ENCODE assay signal across 8 cellular contexts in the genomic region with DNA sequence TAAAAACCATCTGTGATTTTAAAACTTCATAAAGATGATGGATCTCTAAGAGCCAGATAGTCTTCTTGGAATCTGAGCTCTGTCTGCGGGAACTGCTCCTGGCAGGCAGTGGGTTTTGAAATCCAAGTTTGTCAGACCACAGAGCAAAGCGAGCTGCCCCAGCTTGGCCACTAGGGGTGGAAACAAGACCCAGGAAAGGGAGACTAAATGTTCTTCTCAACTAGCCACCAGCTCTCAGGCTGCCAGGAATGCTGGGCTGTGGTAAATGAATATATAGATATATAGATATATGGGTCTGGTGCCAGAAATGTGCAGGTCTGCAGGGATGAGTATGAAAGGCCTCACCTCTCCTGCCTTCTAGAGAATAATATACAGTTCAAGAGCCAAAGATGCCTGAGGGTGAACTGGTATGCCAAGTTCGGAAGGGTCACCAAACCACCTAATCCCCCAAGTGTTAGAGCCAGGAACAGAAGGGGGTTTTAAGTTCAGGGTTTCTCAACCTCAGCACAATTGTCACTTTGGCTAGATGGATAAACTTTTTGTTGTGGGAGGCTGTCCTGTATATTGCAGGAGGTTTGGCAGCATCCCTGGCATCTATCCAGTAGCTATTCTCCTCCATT.
DNase-seq lines count a peak whose midpoint lies in the region; ATAC-seq and TF ChIP-seq lines count a peak whose summit lies in the region.
"Had no signal": no experiment of that assay in that cellular context is flagged by ENCODE, and none has a peak within 500 bp of the region (broad histone marks: within the 10 kb centered on the region; RNA-seq: fewer than 3 reads in every experiment).

No MANE protein-coding gene starts in this region.

- no peak overlapping the region for H2BK15ac ChIP-seq in H9 (ENCODE audit: low read depth, low read length)

- H3K9me3 ChIP-seq in H9 (ENCODE audit: control insufficient read depth, low read depth, low read length) (no peaks in the 10 kb centered on the region), testis (no peaks in the 10 kb centered on the region)

- H3K4me1 ChIP-seq in H9 (ENCODE audit: insufficient read depth, low read length) (no peaks in the 10 kb centered on the region), testis (no peaks in the 10 kb centered on the region)

- no peak for TF ChIP-seq POLR2A in testis (IDR thresholded peaks at IDR 0.05)

- H3K27me3 ChIP-seq in H9 (ENCODE audit: insufficient read depth, low read length) (no peaks in the 10 kb centered on the region), testis (no peaks in the 10 kb centered on the region)

- H3K9me3 Mint-ChIP-seq in H9: no peaks in the 10 kb centered on the region
- H3K9me3 Mint-ChIP-seq: stimulated activated naive CD8-positive, alpha-beta T cell treated with anti-CD3 and anti-CD28 coated beads, Interleukin-15, Interleukin-2, amounts not matched to agents 100 ng/mL and 50 ng/mL, for 24 hours had no signal

- peak; percentile 65 for ATAC-seq in left ventricle myocardium superior
- ATAC-seq in HG03159 (IDR thresholded peaks at IDR 0.05; ENCODE audit: unreplicated experiment): no peak

- H4K20me1 ChIP-seq in H9 (ENCODE audit: control insufficient read depth, insufficient read depth, insufficient read length): no peaks in the 10 kb centered on the region

- no peak overlapping the region for H2BK120ac ChIP-seq in H9 (ENCODE audit: low read depth, low read length, poor library complexity, severe bottlenecking)

- H3K79me2 ChIP-seq in H9 (ENCODE audit: insufficient read depth, low read length): no peaks in the 10 kb centered on the region

- H2BK12ac ChIP-seq in H9 (ENCODE audit: insufficient read length, low read depth, low read length): no peak overlapping the region

- no peak overlapping the region for H3K4me2 ChIP-seq in H9 (ENCODE audit: insufficient read depth, insufficient read length, low read length)

- intact Hi-C loops in left ventricle myocardium superior (cut with micrococcal nuclease) (no loop called here), testis (cut with DNase I; ENCODE audit: low total_unique reads) (no loop called here)

- TF ChIP-seq CTCF in H9 (conservative IDR thresholded peaks at IDR 0.05): peak; percentile 77
- peak in 1 of 3 experiments; percentile 37 for TF ChIP-seq CTCF in testis (IDR thresholded peaks at IDR 0.05)

- no peak overlapping the region for H2BK20ac ChIP-seq in H9 (ENCODE audit: low read depth, low read length, poor library complexity, severe bottlenecking)

- H4K5ac ChIP-seq in H9 (ENCODE audit: insufficient read length, low read depth, low read length): no peak overlapping the region

- H3K4me1 Mint-ChIP-seq in H9: peaks cover 26% of the 10 kb centered on the region in 2 experiments

- H3K56ac ChIP-seq in H9 (ENCODE audit: insufficient read length, low read depth, low read length): no peak overlapping the region

- H3K27ac Mint-ChIP-seq in H9: no peak overlapping the region
- H3K27ac Mint-ChIP-seq: stimulated activated naive CD8-positive, alpha-beta T cell treated with anti-CD3 and anti-CD28 coated beads, Interleukin-15, Interleukin-2, amounts not matched to agents 100 ng/mL and 50 ng/mL, for 24 hours had no signal

- H4K8ac ChIP-seq in H9 (replicated peaks; ENCODE audit: insufficient read length, low read depth, low read length): no peak overlapping the region

- no peak overlapping the region for H3K23ac ChIP-seq in H9 (ENCODE audit: insufficient read length, low read depth, low read length)

- no peak overlapping the region for H2AFZ ChIP-seq in H9 (ENCODE audit: low read length)

- WGBS in H9 (ENCODE audit: extremely low coverage, insufficient read length, low lambda C conversion rate): no CpG with 5 or more reads among the region's 3 CpGs
- 68 to 87% methylated on average over 3 of the region's 3 CpGs for WGBS in testis, 2 donors

- no peak overlapping the region for H3K14ac ChIP-seq in H9 (ENCODE audit: insufficient read depth, low read length)

- DNase-seq in H9 (peak; percentile 69), SKM-1 (lab: John Stamatoyannopoulos, UW; ENCODE audit: unreplicated experiment) (peak; percentile 33), left ventricle myocardium superior (no peak), testis (peak; percentile 21), NCI-H1105 treated with DMSO at 0.1 percent for 48 hours (lab: John Stamatoyannopoulos, UW) (no peak)
- no peak for DNase-seq in stimulated activated naive CD4-positive, alpha-beta T cell (lab: John Stamatoyannopoulos, UW)

- H3K4ac ChIP-seq in H9 (ENCODE audit: low read depth, low read length): no peak overlapping the region

- no peaks in the 10 kb centered on the region for H3K36me3 ChIP-seq in testis (ENCODE audit: low read depth, missing control alignments)

- H3T11ph ChIP-seq in H9 (ENCODE audit: low read length): no peak overlapping the region

- no peak overlapping the region for H3K9ac ChIP-seq in H9 (ENCODE audit: extremely low read depth, insufficient read length, low read length)

- H3K27me3 Mint-ChIP-seq in H9 (ENCODE audit: low read depth): no peaks in the 10 kb centered on the region; the same call in 1 of the 2 replicates

- no peak overlapping the region for H2BK5ac ChIP-seq in H9 (ENCODE audit: insufficient read length, low read length)

- no peaks in the 10 kb centered on the region for H3K36me3 Mint-ChIP-seq in H9 (ENCODE audit: insufficient read depth in 1 of 3, low read depth in 3 of 3)

- H3K4me3 ChIP-seq in testis: no peak overlapping the region

- no peak overlapping the region for H2AK5ac ChIP-seq in H9 (ENCODE audit: insufficient read length, low read length)

- H3K27ac ChIP-seq in H9 (ENCODE audit: insufficient read length, low read depth, low read length): no peak overlapping the region
- H3K27ac ChIP-seq in testis: no peak overlapping the region

- H3K4me3 Mint-ChIP-seq in H9: no peak overlapping the region
- H3K4me3 Mint-ChIP-seq: stimulated activated naive CD8-positive, alpha-beta T cell treated with anti-CD3 and anti-CD28 coated beads, Interleukin-15, Interleukin-2, amounts not matched to agents 100 ng/mL and 50 ng/mL, for 24 hours had no signal

- no peak overlapping the region for H3K18ac ChIP-seq in H9 (ENCODE audit: insufficient read length, low read depth, low read length)

- H3K23me2 ChIP-seq in H9 (ENCODE audit: insufficient read length, low read depth, low read length, poor library complexity, severe bottlenecking): no peaks in the 10 kb centered on the region

- no peak overlapping the region for H4K91ac ChIP-seq in H9 (ENCODE audit: insufficient read length, low read depth, low read length)

- H3K79me1 ChIP-seq in H9 (ENCODE audit: insufficient read depth, low read depth, low read length, poor library complexity, severe bottlenecking): no peaks in the 10 kb centered on the region

Comparison
In these comparisons a context has a peak if more than half of its experiments do, and no peak if none do; other contexts are left out.
1. DNase-seq: peak in H9 (single experiment), SKM-1 (single experiment) and testis (single experiment); none in left ventricle myocardium superior (single experiment), stimulated activated naive CD4-positive, alpha-beta T cell (0 of 6) and NCI-H1105 treated with DMSO at 0.1 percent for 48 hours (single experiment).